In genomic region chr11:110312670-110313069, GRCh38 we compare ENCODE assay signal across 1 cellular context.
TF ChIP-seq lines count a peak whose summit lies in the region.

No MANE protein-coding gene starts in this region.

TF ChIP-seq in SK-N-SH, 30 proteins besides CTCF, POLR2A, EP300 and RAD21 (continued from another document):
- TF ChIP-seq, protein P1, sequence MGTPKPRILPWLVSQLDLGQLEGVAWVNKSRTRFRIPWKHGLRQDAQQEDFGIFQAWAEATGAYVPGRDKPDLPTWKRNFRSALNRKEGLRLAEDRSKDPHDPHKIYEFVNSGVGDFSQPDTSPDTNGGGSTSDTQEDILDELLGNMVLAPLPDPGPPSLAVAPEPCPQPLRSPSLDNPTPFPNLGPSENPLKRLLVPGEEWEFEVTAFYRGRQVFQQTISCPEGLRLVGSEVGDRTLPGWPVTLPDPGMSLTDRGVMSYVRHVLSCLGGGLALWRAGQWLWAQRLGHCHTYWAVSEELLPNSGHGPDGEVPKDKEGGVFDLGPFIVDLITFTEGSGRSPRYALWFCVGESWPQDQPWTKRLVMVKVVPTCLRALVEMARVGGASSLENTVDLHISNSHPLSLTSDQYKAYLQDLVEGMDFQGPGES (IDR thresholded peaks at IDR 0.05; ENCODE audit: low read depth, low read length) = no peak
- TF ChIP-seq POLR2AphosphoS5 (IDR thresholded peaks at IDR 0.05; ENCODE audit: low read depth, low read length) (no peak), MAX (IDR thresholded peaks at IDR 0.05; ENCODE audit: low read depth) (no peak)
